Comparison of ENCODE assay signal across 8 cellular contexts in genomic region chr3:141212555-141212954, GRCh38.
"Had no signal": no experiment of that assay in that cellular context is flagged by ENCODE, and none has a peak within 500 bp of the region (broad histone marks: within the 10 kb centered on the region; RNA-seq: fewer than 3 reads in every experiment).

No MANE protein-coding gene starts in this region.

- H3K9me3 Mint-ChIP-seq: HFFc6 had no signal

- DNase-seq: GM23248, H7, HFFc6 had no signal

- H3K4me1 ChIP-seq: HAP-1 had no signal

- H3K27ac ChIP-seq: GM23248, HL-60 had no signal

- H3K9me3 ChIP-seq: HAP-1 had no signal

- H2AFZ ChIP-seq: GM23248 had no signal

- H3K4me3 Mint-ChIP-seq: HFFc6, IgD-negative memory B cell had no signal

- H3K4me1 Mint-ChIP-seq: IgD-negative memory B cell had no signal

- H3K27ac Mint-ChIP-seq: HFFc6, IgD-negative memory B cell had no signal

- ATAC-seq: HCT116, HepG2 had no signal

- H3K9ac ChIP-seq: GM23248 had no signal

- H3K36me3 ChIP-seq: HAP-1 had no signal

- H3K4me3 ChIP-seq: GM23248, HAP-1 had no signal
